ENCODE assay signal across 8 cellular contexts in the genomic region with DNA sequence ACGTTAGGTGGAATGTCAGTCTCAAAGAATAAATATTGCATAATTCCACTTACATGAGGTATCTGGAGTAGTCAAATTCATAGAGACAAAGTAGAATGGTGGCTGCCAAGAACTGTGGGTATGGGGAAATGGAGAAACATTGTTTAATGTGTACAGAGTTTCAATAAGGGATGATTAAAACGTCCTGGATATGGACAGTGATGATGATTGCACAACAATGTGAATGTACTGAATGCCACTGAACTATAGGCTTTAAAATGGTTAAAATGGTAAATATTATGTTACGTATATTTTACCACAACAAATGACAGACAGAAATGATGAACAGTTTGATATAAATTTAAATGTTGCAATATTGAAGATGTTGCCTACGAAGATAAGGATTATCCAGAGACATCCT.
"Had no signal": no experiment of that assay in that cellular context is flagged by ENCODE, and none has a peak within 500 bp of the region (broad histone marks: within the 10 kb centered on the region; RNA-seq: fewer than 3 reads in every experiment).

No MANE protein-coding gene starts in this region.

- DNase-seq: GDM1, GF-D8 had no signal

- FAIRE-seq: G401.6, GM12878, GM12891, GM12892, GM18507, GM19239 had no signal

- ATAC-seq: GM12878 had no signal

- H3K4me3 ChIP-seq: GM12878 had no signal
